ENCODE assay signal across 8 cellular contexts in genomic region chr12:53623986-53624385, GRCh38. TPM values are rescaled to one million over a fixed set of nuclear protein-coding genes. Genes with fewer than 3 reads are reported as not detected.
DNase-seq lines count a peak whose midpoint lies in the region; ATAC-seq and TF ChIP-seq lines count a peak whose summit lies in the region.

No MANE protein-coding gene starts in this region.

- peak overlapping the region; percentile 81 for H3K27ac Mint-ChIP-seq in T-helper 17 cell

- peak; percentile 94 for DNase-seq in G401 (ENCODE audit: low spot score)
- no peak for DNase-seq in T-helper 17 cell
- peak; percentile 69 for DNase-seq in fibroblast of villous mesenchyme (ENCODE audit: low read depth)
- peak; percentile 39 for DNase-seq in skeletal muscle cell (ENCODE audit: low read depth)
- DNase-seq in stimulated activated CD4-positive, alpha-beta T cell treated with anti-CD3 and anti-CD28 coated beads, Interleukin-2, amount 100 ng/mL, for 48 hours = no peak
- DNase-seq in NCI-H146 (lab: John Stamatoyannopoulos, UW) = no peak
- no peak for DNase-seq in GM13977 (ENCODE audit: low spot score)

- H3K4me3 Mint-ChIP-seq in T-helper 17 cell = peak overlapping the region; percentile 97

- H3K9me3 ChIP-seq in T-helper 17 cell (ENCODE audit: control insufficient read depth, low read length, poor library complexity, severe bottlenecking) = no peaks in the 10 kb centered on the region

- H3K4me3 ChIP-seq in fibroblast of villous mesenchyme (ENCODE audit: low read depth, low read length) (peak overlapping the region; percentile 82), skeletal muscle cell (ENCODE audit: low read depth, low read length) (peak overlapping the region; percentile 84)

- TF ChIP-seq CTCF in fibroblast of villous mesenchyme (IDR thresholded peaks at IDR 0.05; ENCODE audit: insufficient read depth, low read depth, low read length) (no peak), GM13977 (IDR thresholded peaks at IDR 0.05; ENCODE audit: extremely low read depth, insufficient read depth, missing control alignments) (no peak)

- no peaks in the 10 kb centered on the region for H3K27me3 Mint-ChIP-seq in T-helper 17 cell

- in situ Hi-C loops in G401 (cut with HindIII; ENCODE audit: low sequenced_read_pairs) (loop anchor here (10.0 kb wide), 1 partner anchor 51 kb away; the partner anchor contains the start of gene ATP5MC2), GM13977 (cut with MboI; ENCODE audit: low pct_unique_long_range_greater_than_20kb, low sequenced_read_pairs, unreplicated experiment) (no loop called here)

- peaks cover 40% of the 10 kb centered on the region for H3K4me1 Mint-ChIP-seq in T-helper 17 cell

- ATAC-seq in T-helper 17 cell (no peak), esophagus mucosa (no peak)

- peaks cover 4% of the 10 kb centered on the region for H3K36me3 Mint-ChIP-seq in T-helper 17 cell (ENCODE audit: low read depth)

RNA-seq across cellular contexts. Expression of gene ATF7, which starts 2.2 kb away (rescaled TPM):
- 11.6 and 12.4 TPM in 2 replicates for total RNA-seq in G401 (2014; rRNA removed; shearing (Covaris generic))
- total RNA-seq in T-helper 17 cell (10 to 100 TPM; 22.7 to 25.3 TPM), fibroblast of villous mesenchyme (9.3 and 14.7 TPM in 2 replicates), esophagus mucosa (29.7 TPM)

RNA-seq across cellular contexts. Expression of gene ATP5MC2, which starts 51.9 kb away (rescaled TPM):
- total RNA-seq in G401 (2014; rRNA removed; shearing (Covaris generic)) = 219 and 225 TPM in 2 replicates
- 100 to 1,000 TPM; 211 to 232 TPM for total RNA-seq in T-helper 17 cell
- 70.8 and 72.2 TPM in 2 replicates for total RNA-seq in fibroblast of villous mesenchyme
- total RNA-seq in esophagus mucosa = 246 TPM

Comparison
In these comparisons a context has a peak if more than half of its experiments do, and no peak if none do; other contexts are left out.
1. DNase-seq: peak in G401 (single experiment), fibroblast of villous mesenchyme (single experiment) and skeletal muscle cell (single experiment); none in T-helper 17 cell (0 of 3), stimulated activated CD4-positive, alpha-beta T cell treated with anti-CD3 and anti-CD28 coated beads, Interleukin-2, amount 100 ng/mL, for 48 hours (0 of 2), NCI-H146 (single experiment) and GM13977 (single experiment).